ENCODE assay signal across 21 cellular contexts in genomic region chr4:184432127-184432922, GRCh38. TPM values are rescaled to one million over a fixed set of nuclear protein-coding genes. Genes with fewer than 3 reads are reported as not detected.
DNase-seq lines count a peak whose midpoint lies in the region; ATAC-seq, FAIRE-seq and TF ChIP-seq lines count a peak whose summit lies in the region.
"Had no signal": no experiment of that assay in that cellular context is flagged by ENCODE, and none has a peak within 500 bp of the region (broad histone marks: within the 10 kb centered on the region; RNA-seq: fewer than 3 reads in every experiment).

No MANE protein-coding gene starts in this region.

- no peaks in the 10 kb centered on the region for H3K27me3 ChIP-seq in CD4-positive, alpha-beta T cell (ENCODE audit: control insufficient read depth, insufficient read depth, low read length)
- H3K27me3 ChIP-seq in trophoblast cell (ENCODE audit: insufficient read depth, low read length), result no peaks in the 10 kb centered on the region
- H3K27me3 ChIP-seq: adrenal gland, BE2C had no signal

- no peaks in the 10 kb centered on the region for H3K9me3 Mint-ChIP-seq in CD4-positive, alpha-beta T cell
- peaks cover 12% of the 10 kb centered on the region for H3K9me3 Mint-ChIP-seq in glutamatergic neuron (ENCODE audit: unreplicated experiment)
- H3K9me3 Mint-ChIP-seq: activated T-helper 2 cell treated with anti-CD3 and anti-CD28 coated beads, Interferon-gamma antibody, Interleukin-2, Interleukin-4, amounts not matched to agents 10 μg/mL and 5 μg/mL and 100 μg/mL, durations not matched to agents 14 hours and 24 hours and 36 hours had no signal

- H3K4me1 ChIP-seq in trophoblast cell (ENCODE audit: control insufficient read depth in 1 of 2, insufficient read depth in 2 of 2, low read length in 2 of 2), result peaks cover 0 to 8% of the 10 kb centered on the region in 2 experiments
- H3K4me1 ChIP-seq: BE2C had no signal

- POLR2A ChIA-PET in CD4-positive, alpha-beta T cell (lab: Charles Lee), result interaction anchor here (1.1 kb wide), 1 partner anchor 15 kb away, joined by 3 read pairs; no protein-coding TSS in a partner anchor

- H3K27ac ChIP-seq in CD4-positive, alpha-beta T cell (ENCODE audit: low read depth, low read length), result no peak overlapping the region
- H3K27ac ChIP-seq in trophoblast cell (ENCODE audit: low read depth, low read length), result no peak overlapping the region
- H3K27ac ChIP-seq: epithelial cell of prostate had no signal

- peak overlapping the region; percentile 50 for H3K27ac Mint-ChIP-seq in CD4-positive, alpha-beta T cell
- H3K27ac Mint-ChIP-seq in glutamatergic neuron (ENCODE audit: unreplicated experiment), result peak overlapping the region; percentile 89
- H3K27ac Mint-ChIP-seq: activated T-helper 2 cell treated with anti-CD3 and anti-CD28 coated beads, Interferon-gamma antibody, Interleukin-2, Interleukin-4, amounts not matched to agents 10 μg/mL and 5 μg/mL and 100 μg/mL, durations not matched to agents 14 hours and 24 hours and 36 hours had no signal

- no peak overlapping the region for H3K4me3 ChIP-seq in trophoblast cell (ENCODE audit: low read depth, low read length)
- H3K4me3 ChIP-seq: adrenal gland had no signal

- intact Hi-C loops in CD4-positive, alpha-beta T cell (cut with DNase I, micrococcal nuclease), result no loop called here

- H3K79me1 ChIP-seq in trophoblast cell (ENCODE audit: low read length), result no peaks in the 10 kb centered on the region

- H4K91ac ChIP-seq in trophoblast cell (ENCODE audit: low read depth, low read length), result no peak overlapping the region

- no peak overlapping the region for H2BK120ac ChIP-seq in trophoblast cell (ENCODE audit: insufficient read depth, low read length, poor library complexity)

- H3K9ac ChIP-seq in trophoblast cell (ENCODE audit: low read length), result no peak overlapping the region

- H3K27me3 Mint-ChIP-seq in CD4-positive, alpha-beta T cell, result no peaks in the 10 kb centered on the region
- H3K27me3 Mint-ChIP-seq in glutamatergic neuron (ENCODE audit: unreplicated experiment), result peaks cover 6% of the 10 kb centered on the region

- no peak overlapping the region for H2BK5ac ChIP-seq in trophoblast cell (ENCODE audit: low read depth, low read length, poor library complexity)

- WGBS in trophoblast cell (ENCODE audit: extremely low coverage, insufficient coverage, insufficient read length), result no CpG with 5 or more reads among the region's 16 CpGs

- H3K4ac ChIP-seq in trophoblast cell (ENCODE audit: low read depth, low read length), result no peak overlapping the region

- no peak for TF ChIP-seq CTCF in CD4-positive, alpha-beta T cell (IDR thresholded peaks at IDR 0.05)
- no peak for TF ChIP-seq CTCF in glutamatergic neuron (IDR thresholded peaks at IDR 0.05; ENCODE audit: partially characterized antibody, unreplicated experiment)

- no peak overlapping the region for H3K4me3 Mint-ChIP-seq in CD4-positive, alpha-beta T cell
- peak overlapping the region; percentile 62 for H3K4me3 Mint-ChIP-seq in glutamatergic neuron (ENCODE audit: unreplicated experiment)

- no peak overlapping the region for H2BK12ac ChIP-seq in trophoblast cell (ENCODE audit: low read length)

- H2AFZ ChIP-seq in trophoblast cell (ENCODE audit: insufficient read depth, low read length, poor library complexity), result no peak overlapping the region

- no peak for ATAC-seq in CD4-positive, alpha-beta T cell (ENCODE audit: poor library complexity)
- ATAC-seq in HG02973 (IDR thresholded peaks at IDR 0.05; ENCODE audit: unreplicated experiment), result no peak

- no peak overlapping the region for H3K23ac ChIP-seq in trophoblast cell (ENCODE audit: low read length)

- H3K4me2 ChIP-seq in trophoblast cell (ENCODE audit: low read length), result no peak overlapping the region

- peaks cover 62% of the 10 kb centered on the region for H3K36me3 Mint-ChIP-seq in CD4-positive, alpha-beta T cell (ENCODE audit: low read depth)
- no peaks in the 10 kb centered on the region for H3K36me3 Mint-ChIP-seq in glutamatergic neuron (ENCODE audit: unreplicated experiment)

- peak overlapping the region; percentile 43 for H3K18ac ChIP-seq in trophoblast cell (ENCODE audit: low read length)

- H4K12ac ChIP-seq in trophoblast cell (ENCODE audit: low read depth, low read length), result no peak overlapping the region

- H3K79me2 ChIP-seq in trophoblast cell (ENCODE audit: control insufficient read depth, insufficient read depth, low read length, poor library complexity), result no peaks in the 10 kb centered on the region

- no peak overlapping the region for H2AK5ac ChIP-seq in trophoblast cell (ENCODE audit: low read length)

- DNase-seq in CD4-positive, alpha-beta T cell, result no peak
- peak; percentile 38 for DNase-seq in MV-4-11 (lab: John Stamatoyannopoulos, UW)
- peak; percentile 40 for DNase-seq in glutamatergic neuron
- DNase-seq in trophoblast cell, result peak in 1 of 2 donors; percentile 60
- no peak for DNase-seq in NCI-H446 (lab: John Stamatoyannopoulos, UW)
- DNase-seq in OCI-M2 (lab: John Stamatoyannopoulos, UW; ENCODE audit: unreplicated experiment), result no peak
- DNase-seq in HTR-8/SVneo (ENCODE audit: insufficient read length, low spot score), result no peak
- DNase-seq: activated CD4-positive, alpha-beta T cell treated with anti-CD3 and anti-CD28 coated beads for 48 hours; BE2C; dermis blood vessel endothelial cell; DMS 273 treated with DMSO at 0.1 percent for 48 hours; mesenchymal stem cell; stimulated activated CD4-positive, alpha-beta T cell treated with anti-CD3 and anti-CD28 coated beads, Interleukin-12 subunit alpha, Interleukin-12 subunit beta, amount 100 ng/mL, for 4 hours; SW 1271 had no signal

- H3K14ac ChIP-seq in trophoblast cell (ENCODE audit: low read length), result no peak overlapping the region

- H3K36me3 ChIP-seq in trophoblast cell (ENCODE audit: control insufficient read depth in 1 of 2, insufficient read depth in 2 of 2, low read length in 2 of 2), result no peaks in the 10 kb centered on the region

- no peak overlapping the region for H4K8ac ChIP-seq in trophoblast cell (ENCODE audit: low read depth, low read length)

- H3K4me1 Mint-ChIP-seq in CD4-positive, alpha-beta T cell (ENCODE audit: low read depth), result peaks cover 85% of the 10 kb centered on the region
- peaks cover 28% of the 10 kb centered on the region for H3K4me1 Mint-ChIP-seq in glutamatergic neuron (ENCODE audit: low read depth, unreplicated experiment)

- no peak for FAIRE-seq in HTR-8/SVneo (lab: Jason Lieb, UNC)
- FAIRE-seq: keratinocyte, TTC549, urothelium cell line had no signal

- CTCF ChIA-PET in CD4-positive, alpha-beta T cell (lab: Charles Lee), result no interaction called here

- no peaks in the 10 kb centered on the region for H3K9me3 ChIP-seq in CD4-positive, alpha-beta T cell (ENCODE audit: control insufficient read depth, low read length)
- H3K9me3 ChIP-seq in trophoblast cell (ENCODE audit: insufficient read depth, low read depth, low read length), result no peaks in the 10 kb centered on the region
- H3K9me3 ChIP-seq: adrenal gland, BE2C had no signal

RNA-seq across cellular contexts. Expression of gene IRF2, which starts 42.0 kb away (rescaled TPM):
- 10 to 100 TPM; 11.4 to 14.9 TPM for total RNA-seq in CD4-positive, alpha-beta T cell
- total RNA-seq in glutamatergic neuron (ENCODE audit: unreplicated experiment), result 7.4 TPM
- polyA plus RNA-seq in trophoblast cell (2013), result 5.7 and 5.9 TPM in 2 replicates

Comparison
In these comparisons a context has a peak if more than half of its experiments do, and no peak if none do; other contexts are left out.
1. DNase-seq: peak in MV-4-11 (single experiment) and glutamatergic neuron (single experiment); none in CD4-positive, alpha-beta T cell (0 of 10), NCI-H446 (0 of 2), OCI-M2 (single experiment) and HTR-8/SVneo (single experiment).